ENCODE assay signal across 8 cellular contexts in the genomic region with DNA sequence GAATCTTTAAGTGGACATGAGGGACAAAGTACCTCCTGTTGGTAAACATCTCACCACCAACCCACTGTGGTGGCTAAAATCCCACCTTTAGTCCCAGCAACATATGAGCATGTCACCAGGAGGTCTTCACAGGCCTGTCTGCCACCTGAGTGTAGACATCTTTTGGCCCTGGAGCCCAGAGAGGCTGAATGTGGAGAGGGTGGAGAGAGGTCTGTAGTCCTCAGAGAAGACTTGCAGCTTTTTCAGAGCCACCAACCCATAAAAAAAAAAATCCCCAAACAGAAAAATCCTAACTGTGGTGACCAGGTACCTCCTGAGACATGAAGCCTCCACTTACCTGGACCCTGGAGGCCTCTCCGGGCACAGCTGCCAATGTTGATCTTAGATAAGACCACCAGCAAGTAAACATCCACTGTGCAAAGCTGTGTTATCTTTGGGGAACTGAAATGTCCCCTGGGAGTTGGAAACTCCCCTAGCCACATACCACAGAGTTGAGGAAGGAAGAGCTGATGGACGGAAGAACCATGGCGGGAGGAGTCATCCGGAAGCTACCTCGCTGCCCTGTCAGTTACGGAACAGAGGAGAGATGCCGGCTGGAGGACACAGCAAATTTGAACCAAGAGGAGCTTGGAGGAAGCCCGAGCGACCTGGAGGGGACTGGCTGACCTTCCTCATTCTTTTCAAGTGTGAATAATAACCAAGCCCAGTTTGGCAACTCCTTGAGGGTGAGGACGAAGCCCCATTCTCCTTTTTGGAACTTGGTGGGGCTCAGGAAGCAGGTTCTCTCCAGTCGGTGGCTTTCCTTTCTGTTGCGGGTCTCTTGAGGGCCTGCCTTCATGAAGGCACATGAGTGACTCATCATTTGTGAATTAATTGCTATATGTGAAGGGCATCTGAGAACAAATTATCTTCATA. TPM values are rescaled to one million over a fixed set of nuclear protein-coding genes. Genes with fewer than 3 reads are reported as not detected.
DNase-seq lines count a peak whose midpoint lies in the region; ATAC-seq and TF ChIP-seq lines count a peak whose summit lies in the region.

GHRL (minus strand) TSS at position 443 of the 915 bp plus-strand sequence. CDS start 2,767 bp downstream, outside the sequence.

- H3K27ac Mint-ChIP-seq in endothelial cell (ENCODE audit: unreplicated experiment): no peak within 1 kb of the TSS

- peak within 1 kb of the TSS; percentile 50 for H3K4me3 Mint-ChIP-seq in endothelial cell (ENCODE audit: unreplicated experiment)

- DNase-seq in GDM1 (lab: John Stamatoyannopoulos, UW) (peak; percentile 76), endothelial cell (ENCODE audit: low spot score) (no peak), RKO (ENCODE audit: low spot score) (no peak), NCI-H2171 treated with DMSO at 0.1 percent for 48 hours (lab: John Stamatoyannopoulos, UW) (no peak), kidney tubule cell (ENCODE audit: low spot score) (no peak), NCI-H1694 (lab: John Stamatoyannopoulos, UW) (no peak)

- peaks cover 4% of the 10 kb centered on the region for H3K27me3 Mint-ChIP-seq in endothelial cell (ENCODE audit: unreplicated experiment)

- peaks cover 16% of the 10 kb centered on the region for H3K4me1 Mint-ChIP-seq in endothelial cell (ENCODE audit: unreplicated experiment)

- no peak for TF ChIP-seq CTCF in endothelial cell (IDR thresholded peaks at IDR 0.05; ENCODE audit: unreplicated experiment)

- H3K9me3 Mint-ChIP-seq in endothelial cell (ENCODE audit: unreplicated experiment): no peaks in the 10 kb centered on the region

- ATAC-seq in GM19467 (IDR thresholded peaks at IDR 0.05; ENCODE audit: unreplicated experiment) (peak; percentile 60), HG03558 (IDR thresholded peaks at IDR 0.05; ENCODE audit: extremely low read depth, unreplicated experiment) (peak; percentile 68)

- peaks cover 10% of the 10 kb centered on the region for H3K36me3 Mint-ChIP-seq in endothelial cell (ENCODE audit: low read depth, unreplicated experiment)

RNA-seq across cellular contexts. Expression of gene GHRL, which starts in this region (rescaled TPM):
- total RNA-seq in endothelial cell (ENCODE audit: unreplicated experiment): 0.62 TPM
